In the genomic region with DNA sequence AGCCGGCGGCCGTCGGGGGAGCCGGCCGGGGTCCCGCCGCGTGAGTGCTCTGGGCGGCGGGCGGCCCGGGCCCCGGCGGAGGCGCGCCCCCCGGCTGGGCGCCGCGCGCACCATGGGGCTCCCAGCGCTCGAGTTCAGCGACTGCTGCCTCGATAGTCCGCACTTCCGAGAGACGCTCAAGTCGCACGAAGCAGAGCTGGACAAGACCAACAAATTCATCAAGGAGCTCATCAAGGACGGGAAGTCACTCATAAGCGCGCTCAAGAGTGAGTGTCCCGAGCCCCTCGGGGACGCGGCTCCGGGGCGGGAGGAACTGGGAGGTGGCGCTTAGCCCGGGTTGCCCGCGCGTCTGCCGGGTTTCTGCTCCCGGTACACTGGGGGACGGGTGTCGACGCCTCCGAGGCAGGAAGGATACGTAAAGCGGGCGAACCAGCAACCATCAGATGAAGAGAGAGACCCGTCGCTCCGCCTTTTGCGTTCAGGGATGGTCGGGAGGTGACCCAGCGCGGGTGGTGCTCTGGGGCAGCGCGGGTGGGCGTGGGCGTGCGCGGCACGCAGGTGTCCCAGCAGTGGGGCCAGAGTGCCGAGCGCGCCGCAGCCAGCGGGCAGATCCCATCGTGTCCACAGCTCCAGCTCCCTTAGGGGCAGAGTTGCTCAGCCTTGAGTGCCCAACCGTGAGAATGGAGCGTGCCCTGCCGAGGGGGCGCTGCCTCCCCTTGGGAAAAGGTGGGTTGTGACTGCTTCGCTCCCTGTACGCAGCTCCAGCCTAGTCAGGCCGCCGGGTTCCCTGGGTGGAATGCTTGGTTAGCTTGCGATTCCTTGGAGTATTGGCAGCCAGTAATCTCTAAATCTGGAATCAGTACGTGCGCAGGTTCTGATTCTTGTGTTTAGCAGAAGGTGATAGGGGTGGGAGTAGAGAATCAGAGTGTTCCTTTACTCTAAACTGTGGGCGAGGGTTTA, we compare ENCODE assay signal across 8 cellular contexts.
DNase-seq lines count a peak whose midpoint lies in the region; ATAC-seq and TF ChIP-seq lines count a peak whose summit lies in the region.

No MANE protein-coding gene starts in this region.

- no peaks in the 10 kb centered on the region for H3K36me3 ChIP-seq in mucosa of stomach (ENCODE audit: control insufficient read depth, insufficient read depth, low read length)

- H3K27me3 ChIP-seq in mucosa of stomach (ENCODE audit: control insufficient read depth, insufficient read depth, low read length): no peaks in the 10 kb centered on the region

- no peaks in the 10 kb centered on the region for H3K9me3 ChIP-seq in mucosa of stomach (ENCODE audit: control insufficient read depth, low read length)

- peak overlapping the region; percentile 86 for H3K9ac ChIP-seq in mucosa of stomach (ENCODE audit: low read length)

- H3K4me3 ChIP-seq in mucosa of stomach (ENCODE audit: low read length): peak overlapping the region; percentile 75

- DNase-seq in NOMO-1 treated with DMSO at 0.1 percent for 48 hours (lab: John Stamatoyannopoulos, UW; ENCODE audit: unreplicated experiment) (peak; percentile 28), NOMO-1 treated with dmso at 0.1 percent for 144 hours (lab: John Stamatoyannopoulos, UW; ENCODE audit: unreplicated experiment) (no peak), NCI-H69 (lab: John Stamatoyannopoulos, UW) (peak; percentile 77), activated T-cell treated with anti-CD3 and anti-CD28 coated beads for 24 hours (ENCODE audit: low read depth) (peak; percentile 32), erythroblast (lab: John Stamatoyannopoulos, UW) (peak; percentile 35 to 57)
- peak; percentile 50 to 87 for DNase-seq in stimulated activated effector memory CD8-positive, alpha-beta T cell treated with anti-CD3 and anti-CD28 coated beads, Interleukin-12 subunit alpha, Interleukin-12 subunit beta, amount 100 ng/mL, for 72 hours (ENCODE audit: low spot score in 2 of 2)

- H3K4me1 Mint-ChIP-seq in stimulated activated effector memory CD8-positive, alpha-beta T cell treated with anti-CD3 and anti-CD28 coated beads, Interleukin-12 subunit alpha, Interleukin-12 subunit beta, amount 100 ng/mL, for 72 hours: peaks cover 54% of the 10 kb centered on the region

- H3K4me3 Mint-ChIP-seq in stimulated activated effector memory CD8-positive, alpha-beta T cell treated with anti-CD3 and anti-CD28 coated beads, Interleukin-12 subunit alpha, Interleukin-12 subunit beta, amount 100 ng/mL, for 72 hours: peak overlapping the region; percentile 92

- peak; percentile 12 for ATAC-seq in HG03064 (IDR thresholded peaks at IDR 0.05; ENCODE audit: low read depth, unreplicated experiment)
- peak; percentile 38 for ATAC-seq in stimulated activated effector memory CD8-positive, alpha-beta T cell treated with anti-CD3 and anti-CD28 coated beads, Interleukin-12 subunit alpha, Interleukin-12 subunit beta, amount 100 ng/mL, for 72 hours

- peaks cover 16% of the 10 kb centered on the region for H3K4me1 ChIP-seq in mucosa of stomach (ENCODE audit: control insufficient read depth, insufficient read depth, low read length)

- TF ChIP-seq POLR2A in erythroblast (IDR thresholded peaks at IDR 0.05; ENCODE audit: low read length): no peak

- no peaks in the 10 kb centered on the region for H3K9me3 Mint-ChIP-seq in stimulated activated effector memory CD8-positive, alpha-beta T cell treated with anti-CD3 and anti-CD28 coated beads, Interleukin-12 subunit alpha, Interleukin-12 subunit beta, amount 100 ng/mL, for 72 hours

- peak overlapping the region; percentile 90 for H3K27ac Mint-ChIP-seq in stimulated activated effector memory CD8-positive, alpha-beta T cell treated with anti-CD3 and anti-CD28 coated beads, Interleukin-12 subunit alpha, Interleukin-12 subunit beta, amount 100 ng/mL, for 72 hours

- H3K36me3 Mint-ChIP-seq in stimulated activated effector memory CD8-positive, alpha-beta T cell treated with anti-CD3 and anti-CD28 coated beads, Interleukin-12 subunit alpha, Interleukin-12 subunit beta, amount 100 ng/mL, for 72 hours: peaks cover 16% of the 10 kb centered on the region
